9 cellular contexts compared by ENCODE assay signal in genomic region chr5:139847790-139848507, GRCh38. TPM values are rescaled to one million over a fixed set of nuclear protein-coding genes. Genes with fewer than 3 reads are reported as not detected.
A peak's percentile ranks its signal among the peaks of the same experiment; 100 is the strongest.
DNase-seq lines count a peak whose midpoint lies in the region; ATAC-seq and TF ChIP-seq lines count a peak whose summit lies in the region.
"Had no signal": no experiment of that assay in that cellular context is flagged by ENCODE, and none has a peak within 500 bp of the region (broad histone marks: within the 10 kb centered on the region; RNA-seq: fewer than 3 reads in every experiment).

No MANE protein-coding gene starts in this region.

- peak overlapping the region; percentile 91 for H2AFZ ChIP-seq in SU-DHL-6 (ENCODE audit: low read depth, low read length, severe bottlenecking)

- under 1% methylated on average over 107 of the region's 107 CpGs for WGBS in right cardiac atrium

- peak in 1 of 2 donors; percentile 38 for TF ChIP-seq POLR2A in uterus (IDR thresholded peaks at IDR 0.05)

- peaks cover 28% of the 10 kb centered on the region for H3K27me3 Mint-ChIP-seq in activated naive CD8-positive, alpha-beta T cell treated with anti-CD3 and anti-CD28 coated beads, Interleukin-2, amount 50 U/mL, for 24 hours

- H3K4me2 ChIP-seq in SU-DHL-6 (ENCODE audit: low read depth, low read length, poor library complexity, severe bottlenecking), result peak overlapping the region; percentile 65

- H3K27ac Mint-ChIP-seq in activated naive CD8-positive, alpha-beta T cell treated with anti-CD3 and anti-CD28 coated beads, Interleukin-2, amount 50 U/mL, for 24 hours, result no peak overlapping the region

- H3K27ac ChIP-seq in SU-DHL-6 (ENCODE audit: low read depth, low read length), result no peak overlapping the region
- peak overlapping the region; percentile 25 for H3K27ac ChIP-seq in right cardiac atrium (ENCODE audit: low read length)
- H3K27ac ChIP-seq in rectal smooth muscle tissue (ENCODE audit: low read depth, low read length), result no peak overlapping the region
- peak overlapping the region; percentile 47 to 83 for H3K27ac ChIP-seq in uterus
- H3K27ac ChIP-seq: 22Rv1 had no signal

- H3K36me3 ChIP-seq in SU-DHL-6 (ENCODE audit: low read length), result no peaks in the 10 kb centered on the region
- H3K36me3 ChIP-seq in rectal smooth muscle tissue (ENCODE audit: control insufficient read depth, insufficient read depth, low read length), result no peaks in the 10 kb centered on the region
- no peaks in the 10 kb centered on the region for H3K36me3 ChIP-seq in uterus

- no peaks in the 10 kb centered on the region for H3K27me3 ChIP-seq in SU-DHL-6 (ENCODE audit: low read length)
- no peaks in the 10 kb centered on the region for H3K27me3 ChIP-seq in right cardiac atrium (ENCODE audit: control insufficient read depth, insufficient read depth)
- H3K27me3 ChIP-seq in rectal smooth muscle tissue (ENCODE audit: control insufficient read depth, insufficient read depth, low read length), result peaks cover 4% of the 10 kb centered on the region
- H3K27me3 ChIP-seq in uterus, result no peaks in the 10 kb centered on the region

- H3K4me3 Mint-ChIP-seq in activated naive CD8-positive, alpha-beta T cell treated with anti-CD3 and anti-CD28 coated beads, Interleukin-2, amount 50 U/mL, for 24 hours, result peak overlapping the region; percentile 65

- H3K4me3 ChIP-seq in SU-DHL-6 (ENCODE audit: insufficient read depth, low read length, poor library complexity, severe bottlenecking), result peak overlapping the region; percentile 63
- peak overlapping the region; percentile 64 for H3K4me3 ChIP-seq in right cardiac atrium (ENCODE audit: low read length)
- peak overlapping the region; percentile 64 for H3K4me3 ChIP-seq in rectal smooth muscle tissue (ENCODE audit: low read length)
- peak overlapping the region; percentile 14 to 67 for H3K4me3 ChIP-seq in uterus

- H3F3A ChIP-seq in SU-DHL-6 (ENCODE audit: insufficient read depth), result no peaks in the 10 kb centered on the region

- no peaks in the 10 kb centered on the region for H3K9me2 ChIP-seq in SU-DHL-6 (replicated peaks; ENCODE audit: insufficient read depth, low read length)

- H3K4me1 ChIP-seq in right cardiac atrium (ENCODE audit: control insufficient read depth, insufficient read depth, low read length), result no peaks in the 10 kb centered on the region
- no peaks in the 10 kb centered on the region for H3K4me1 ChIP-seq in rectal smooth muscle tissue (ENCODE audit: control insufficient read depth, insufficient read depth, low read length)
- peaks cover 0 to 3% of the 10 kb centered on the region in 2 donors for H3K4me1 ChIP-seq in uterus

- DNase-seq in DMS 273 (lab: John Stamatoyannopoulos, UW; ENCODE audit: unreplicated experiment), result peak; percentile 91
- no peak for DNase-seq in DMS 273 treated with DMSO at 0.1 percent for 48 hours (lab: John Stamatoyannopoulos, UW)
- DNase-seq in activated naive CD8-positive, alpha-beta T cell treated with anti-CD3 and anti-CD28 coated beads, Interleukin-2, amount 50 U/mL, for 24 hours, result peak; percentile 78
- peak; percentile 71 to 90 (median 89) for DNase-seq in right cardiac atrium
- DNase-seq in uterus, result peak; percentile 46 to 67

- ATAC-seq in HG03045 (IDR thresholded peaks at IDR 0.05; ENCODE audit: unreplicated experiment) (peak; percentile 69), right cardiac atrium (peak; percentile 70 to 81)
- peak; percentile 81 for ATAC-seq in activated naive CD8-positive, alpha-beta T cell treated with anti-CD3 and anti-CD28 coated beads, Interleukin-2, amount 50 U/mL, for 24 hours

- no peaks in the 10 kb centered on the region for H3K79me2 ChIP-seq in SU-DHL-6 (ENCODE audit: insufficient read depth, low read length)

- H3K4me1 Mint-ChIP-seq in activated naive CD8-positive, alpha-beta T cell treated with anti-CD3 and anti-CD28 coated beads, Interleukin-2, amount 50 U/mL, for 24 hours, result peaks cover 7% of the 10 kb centered on the region

- H3K9me3 ChIP-seq in SU-DHL-6 (ENCODE audit: insufficient read depth, low read length) (no peaks in the 10 kb centered on the region), right cardiac atrium (ENCODE audit: control insufficient read depth, low read length) (no peaks in the 10 kb centered on the region), uterus (no peaks in the 10 kb centered on the region)

- intact Hi-C loops in right cardiac atrium (cut with DNase I) (no loop called here), uterus (cut with DNase I; ENCODE audit: low total_unique reads) (no loop called here)

- no peaks in the 10 kb centered on the region for H3K36me3 Mint-ChIP-seq in activated naive CD8-positive, alpha-beta T cell treated with anti-CD3 and anti-CD28 coated beads, Interleukin-2, amount 50 U/mL, for 24 hours (ENCODE audit: low read depth)

- H3K9ac ChIP-seq in SU-DHL-6 (ENCODE audit: low read length) (peak overlapping the region; percentile 61), rectal smooth muscle tissue (ENCODE audit: low read length) (no peak overlapping the region)

- TF ChIP-seq CTCF in SU-DHL-6 (IDR thresholded peaks at IDR 0.05; ENCODE audit: insufficient read depth, low read length, poor library complexity, severe bottlenecking) (no peak), uterus (IDR thresholded peaks at IDR 0.05) (peak in 2 of 4 experiments; percentile 6 to 17)

- H3K9me3 Mint-ChIP-seq in activated naive CD8-positive, alpha-beta T cell treated with anti-CD3 and anti-CD28 coated beads, Interleukin-2, amount 50 U/mL, for 24 hours, result no peaks in the 10 kb centered on the region

- H4K20me1 ChIP-seq in SU-DHL-6 (ENCODE audit: low read depth, low read length), result no peaks in the 10 kb centered on the region

RNA-seq across cellular contexts. Expression of gene PSD2, which starts 52.3 kb away (rescaled TPM):
- total RNA-seq in right cardiac atrium (under 1 TPM in 2 of 4 donors, not detected in 2; 0.06 to 0.11 TPM), uterus (under 1 TPM in 2 of 4 donors, not detected in 2; 0.30 to 0.76 TPM)
- 0.02 TPM for polyA plus RNA-seq in right cardiac atrium

Comparison
In these comparisons a context has a peak if more than half of its experiments do, and no peak if none do; other contexts are left out.
1. H3K27ac ChIP-seq: peak in right cardiac atrium (single experiment) and uterus (2 of 2); none in SU-DHL-6 (single experiment) and rectal smooth muscle tissue (single experiment).
2. Peak in every context shown above with its lines, with median percentiles within 50 percentile points of each other: ATAC-seq and H3K4me3 ChIP-seq.